23 cellular contexts compared by ENCODE assay signal in the genomic region with DNA sequence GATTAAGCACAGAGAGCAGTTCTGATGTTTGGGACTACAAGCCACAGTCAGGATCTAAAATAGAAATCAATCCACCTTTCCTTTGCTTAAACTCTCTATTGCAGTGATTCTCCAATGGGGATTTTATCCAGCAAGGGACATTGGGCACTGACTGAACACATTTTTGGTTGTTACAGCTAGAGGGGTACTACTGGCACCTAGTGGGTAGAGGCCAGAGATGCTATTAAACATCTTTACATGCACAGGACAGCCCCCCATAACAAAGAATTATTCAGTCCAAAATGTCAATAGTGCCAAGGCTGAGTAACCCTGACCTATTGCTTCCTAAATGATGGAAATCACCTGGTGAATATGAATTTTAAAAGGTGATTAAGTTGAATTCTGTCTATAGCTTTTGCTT. TPM values are rescaled to one million over a fixed set of nuclear protein-coding genes. Genes with fewer than 3 reads are reported as not detected.
DNase-seq lines count a peak whose midpoint lies in the region; ATAC-seq and TF ChIP-seq lines count a peak whose summit lies in the region.
"Had no signal": no experiment of that assay in that cellular context is flagged by ENCODE, and none has a peak within 500 bp of the region (broad histone marks: within the 10 kb centered on the region; RNA-seq: fewer than 3 reads in every experiment).

No MANE protein-coding gene starts in this region.

- H3K4me3 Mint-ChIP-seq in activated T-cell treated with anti-CD3 and anti-CD28 coated beads, Interleukin-2, amount 50 U/mL, for 24 hours = no peak overlapping the region
- H3K4me3 Mint-ChIP-seq in activated T-cell treated with anti-CD3 and anti-CD28 coated beads, Interleukin-2, amount 50 U/mL, for 4 hours = no peak overlapping the region
- no peak overlapping the region for H3K4me3 Mint-ChIP-seq in neural crest cell
- H3K4me3 Mint-ChIP-seq: activated CD8-positive, alpha-beta memory T cell treated with anti-CD3 and anti-CD28 coated beads, Interleukin-2, amount 10 ng/mL, durations not matched to agents 7 days and 5 days; activated naive CD8-positive, alpha-beta T cell treated with anti-CD3 and anti-CD28 coated beads, Interleukin-2, amount 50 U/mL, for 24 hours; CD14-positive monocyte had no signal

- no peaks in the 10 kb centered on the region for H3K9me3 Mint-ChIP-seq in activated T-cell treated with anti-CD3 and anti-CD28 coated beads, Interleukin-2, amount 50 U/mL, for 24 hours
- no peaks in the 10 kb centered on the region for H3K9me3 Mint-ChIP-seq in activated T-cell treated with anti-CD3 and anti-CD28 coated beads, Interleukin-2, amount 50 U/mL, for 4 hours
- no peaks in the 10 kb centered on the region for H3K9me3 Mint-ChIP-seq in neural crest cell
- H3K9me3 Mint-ChIP-seq: activated naive CD8-positive, alpha-beta T cell treated with anti-CD3 and anti-CD28 coated beads, Interleukin-2, amount 50 U/mL, for 24 hours; CD14-positive monocyte had no signal

- H3K27ac ChIP-seq in VCaP = no peak overlapping the region
- H3K27ac ChIP-seq: dorsolateral prefrontal cortex, epithelial cell of prostate, neutrophil, suprapubic skin, uterus had no signal

- H3K27ac Mint-ChIP-seq in activated T-cell treated with anti-CD3 and anti-CD28 coated beads, Interleukin-2, amount 50 U/mL, for 24 hours = peak overlapping the region; percentile 57
- no peak overlapping the region for H3K27ac Mint-ChIP-seq in neural crest cell (ENCODE audit: unreplicated experiment)
- H3K27ac Mint-ChIP-seq: activated CD8-positive, alpha-beta memory T cell treated with anti-CD3 and anti-CD28 coated beads, Interleukin-2, amount 10 ng/mL, durations not matched to agents 7 days and 5 days; activated naive CD8-positive, alpha-beta T cell treated with anti-CD3 and anti-CD28 coated beads, Interleukin-2, amount 50 U/mL, for 24 hours had no signal

- TF ChIP-seq CTCF in VCaP (conservative IDR thresholded peaks at IDR 0.05) (peak; percentile 59), neural crest cell (conservative IDR thresholded peaks at IDR 0.05) (peak; percentile 18)

- no peak for DNase-seq in activated T-cell treated with anti-CD3 and anti-CD28 coated beads, Interleukin-2, amount 50 U/mL, for 24 hours
- DNase-seq in activated T-cell treated with anti-CD3 and anti-CD28 coated beads, Interleukin-2, amount 50 U/mL, for 4 hours = no peak
- DNase-seq in NCI-H2081 (lab: John Stamatoyannopoulos, UW) = peak; percentile 52 to 60
- no peak for DNase-seq in neural crest cell (ENCODE audit: low read depth, low spot score)
- DNase-seq in HuH-7 (ENCODE audit: low spot score) = no peak
- no peak for DNase-seq in activated CD4-positive, CD25-positive, alpha-beta regulatory T cell treated with anti-CD3 and anti-CD28 coated beads, Interleukin-2, amount 50 U/mL, for 72 hours
- DNase-seq: ACHN; activated CD4-positive, alpha-beta T cell treated with anti-CD3 and anti-CD28 coated beads for 48 hours; activated CD8-positive, alpha-beta memory T cell treated with anti-CD3 and anti-CD28 coated beads, Interleukin-2, amount 10 ng/mL, durations not matched to agents 7 days and 5 days; activated naive CD8-positive, alpha-beta T cell treated with anti-CD3 and anti-CD28 coated beads, Interleukin-2, amount 50 U/mL, for 24 hours; DMS 273 treated with DMSO at 0.1 percent for 48 hours; dorsolateral prefrontal cortex; HCEC 1CT; left colon; NCI-H2107; NCI-H526 treated with DMSO at 0.1 percent for 48 hours; uterus had no signal

- H3K36me3 Mint-ChIP-seq in activated T-cell treated with anti-CD3 and anti-CD28 coated beads, Interleukin-2, amount 50 U/mL, for 24 hours (ENCODE audit: low read depth) = peaks cover 98% of the 10 kb centered on the region
- H3K36me3 Mint-ChIP-seq in activated T-cell treated with anti-CD3 and anti-CD28 coated beads, Interleukin-2, amount 50 U/mL, for 4 hours (ENCODE audit: insufficient read depth) = peaks cover 56% of the 10 kb centered on the region
- peaks cover 4% of the 10 kb centered on the region for H3K36me3 Mint-ChIP-seq in neural crest cell (ENCODE audit: low read depth)

- H3K27me3 Mint-ChIP-seq in activated T-cell treated with anti-CD3 and anti-CD28 coated beads, Interleukin-2, amount 50 U/mL, for 24 hours = no peaks in the 10 kb centered on the region
- H3K27me3 Mint-ChIP-seq in activated T-cell treated with anti-CD3 and anti-CD28 coated beads, Interleukin-2, amount 50 U/mL, for 4 hours (ENCODE audit: low read depth) = no peaks in the 10 kb centered on the region
- no peaks in the 10 kb centered on the region for H3K27me3 Mint-ChIP-seq in neural crest cell (ENCODE audit: low read depth)
- H3K27me3 Mint-ChIP-seq: activated CD8-positive, alpha-beta memory T cell treated with anti-CD3 and anti-CD28 coated beads, Interleukin-2, amount 10 ng/mL, durations not matched to agents 7 days and 5 days; activated naive CD8-positive, alpha-beta T cell treated with anti-CD3 and anti-CD28 coated beads, Interleukin-2, amount 50 U/mL, for 24 hours had no signal

- peaks cover 48% of the 10 kb centered on the region for H3K4me1 Mint-ChIP-seq in activated T-cell treated with anti-CD3 and anti-CD28 coated beads, Interleukin-2, amount 50 U/mL, for 24 hours (ENCODE audit: low read depth)
- H3K4me1 Mint-ChIP-seq in activated T-cell treated with anti-CD3 and anti-CD28 coated beads, Interleukin-2, amount 50 U/mL, for 4 hours (ENCODE audit: low read depth) = peaks cover 40% of the 10 kb centered on the region
- peaks cover 6% of the 10 kb centered on the region for H3K4me1 Mint-ChIP-seq in neural crest cell

- ATAC-seq in activated T-cell treated with anti-CD3 and anti-CD28 coated beads, Interleukin-2, amount 50 U/mL, for 4 hours = no peak
- no peak for ATAC-seq in HG03354 (IDR thresholded peaks at IDR 0.05; ENCODE audit: poor library complexity, severe bottlenecking, unreplicated experiment)
- ATAC-seq: activated CD8-positive, alpha-beta memory T cell treated with anti-CD3 and anti-CD28 coated beads, Interleukin-2, amount 10 ng/mL, durations not matched to agents 7 days and 5 days; activated naive CD8-positive, alpha-beta T cell treated with anti-CD3 and anti-CD28 coated beads, Interleukin-2, amount 50 U/mL, for 24 hours; left colon had no signal

RNA-seq across cellular contexts. Expression of a gene that starts 12.0 kb away (rescaled TPM):
- 10 to 100 TPM; 59.3 to 63.5 (median 63.4) TPM for total RNA-seq in activated T-cell treated with anti-CD3 and anti-CD28 coated beads, Interleukin-2, amount 50 U/mL, for 4 hours
- 23.9 and 24.0 TPM in 2 replicates for total RNA-seq in neural crest cell

Comparison
In these comparisons a context has a peak if more than half of its experiments do, and no peak if none do; other contexts are left out.
1. DNase-seq: peak in NCI-H2081 (2 of 2); none in activated T-cell treated with anti-CD3 and anti-CD28 coated beads, Interleukin-2, amount 50 U/mL, for 24 hours (single experiment), activated T-cell treated with anti-CD3 and anti-CD28 coated beads, Interleukin-2, amount 50 U/mL, for 4 hours (single experiment), neural crest cell (single experiment), HuH-7 (single experiment) and activated CD4-positive, CD25-positive, alpha-beta regulatory T cell treated with anti-CD3 and anti-CD28 coated beads, Interleukin-2, amount 50 U/mL, for 72 hours (single experiment).